ENCODE assay signal across 10 cellular contexts in genomic region chr9:137262173-137262908, GRCh38. TPM values are rescaled to one million over a fixed set of nuclear protein-coding genes. Genes with fewer than 3 reads are reported as not detected.
DNase-seq lines count a peak whose midpoint lies in the region; ATAC-seq, FAIRE-seq and TF ChIP-seq lines count a peak whose summit lies in the region.
"Not testable (repeated sequence)": the region's sequence is repeated elsewhere in the genome, so short reads cannot be mapped to it uniquely, and the experiment has no call there.
"Had no signal": no experiment of that assay in that cellular context is flagged by ENCODE, and none has a peak within 500 bp of the region (broad histone marks: within the 10 kb centered on the region; RNA-seq: fewer than 3 reads in every experiment).

No MANE protein-coding gene starts in this region.

- DNase-seq in AG04450 (ENCODE audit: low read depth, low spot score); chondrocyte (ENCODE audit: low spot score): not testable (repeated sequence)
- DNase-seq in NCI-H2171 treated with DMSO at 0.1 percent for 48 hours (lab: John Stamatoyannopoulos, UW): peak; percentile 37
- DNase-seq in foreskin fibroblast: peak; percentile 28 to 64

- POLR2A ChIA-PET in AG04450 (lab: Yijun Ruan, JAX): interaction anchor here (2.4 kb wide), 1 partner anchor 22 kb away, joined by 14 read pairs; the partner anchor contains the start of gene TUBB4B

- TF ChIP-seq CTCF in AG04450 (IDR thresholded peaks at IDR 0.05; ENCODE audit: low read depth, low read length) (peak; percentile 42; the same call in 1 of the 2 replicates), GM12872 (IDR thresholded peaks at IDR 0.05; ENCODE audit: insufficient read depth, low read depth, low read length) (peak; percentile 25; the same call in 2 of the 3 replicates), chondrocyte (IDR thresholded peaks at IDR 0.05) (peak; percentile 75), foreskin fibroblast (IDR thresholded peaks at IDR 0.05; ENCODE audit: low read depth, low read length) (peak; percentile 41), liver (IDR thresholded peaks at IDR 0.05; ENCODE audit: low read depth, low read length, missing input control) (peak; percentile 27)

- not testable (repeated sequence) for H3K27ac ChIP-seq in AG04450 (ENCODE audit: low read depth, low read length); liver (ENCODE audit: low read depth in 1 of 2, low read length in 2 of 2)

- peak in 1 of 2 donors; percentile 57 for TF ChIP-seq RAD21 in liver (IDR thresholded peaks at IDR 0.05)

- not testable (repeated sequence) for H3K9ac ChIP-seq in liver (ENCODE audit: low read depth in 1 of 2, low read length in 2 of 2)

- not testable (repeated sequence) for H3K4me3 Mint-ChIP-seq in chondrocyte (ENCODE audit: unreplicated experiment); stimulated activated memory B cell treated with anti-CD40 and anti-IgM and Interleukin-4, amounts not matched to agents 10 μg/mL and 1 μg/mL and 100 μg/mL, for 72 hours

- not testable (repeated sequence) for H3K4me3 ChIP-seq in AG04450 (ENCODE audit: low read depth, low read length); foreskin fibroblast (ENCODE audit: low read depth in 1 of 2, low read length in 2 of 2); liver (ENCODE audit: low read depth in 1 of 3, low read length in 3 of 3)

- FAIRE-seq in TTC549 (lab: Jason Lieb, UNC): peak; percentile 78

- H3K9me3 ChIP-seq in AG04450 (ENCODE audit: control insufficient read depth, insufficient read depth, low read length); liver (ENCODE audit: control insufficient read depth in 4 of 4, low read length in 3 of 4): not testable (repeated sequence)

- not testable (repeated sequence) for H3K36me3 Mint-ChIP-seq in chondrocyte (ENCODE audit: low read depth)
- H3K36me3 Mint-ChIP-seq in stimulated activated memory B cell treated with anti-CD40 and anti-IgM and Interleukin-4, amounts not matched to agents 10 μg/mL and 1 μg/mL and 100 μg/mL, for 72 hours: peaks cover 28% of the 10 kb centered on the region

- H3K9me3 Mint-ChIP-seq in chondrocyte (ENCODE audit: low read depth); stimulated activated memory B cell treated with anti-CD40 and anti-IgM and Interleukin-4, amounts not matched to agents 10 μg/mL and 1 μg/mL and 100 μg/mL, for 72 hours: not testable (repeated sequence)

- H3K4me1 ChIP-seq in liver (ENCODE audit: control insufficient read depth in 4 of 4, insufficient read depth in 4 of 4, low read length in 3 of 4): peaks cover 2 to 11% (median 6%) of the 10 kb centered on the region in 4 donors

- H3K27me3 ChIP-seq in AG04450 (ENCODE audit: control insufficient read depth, insufficient read depth, low read length); liver (ENCODE audit: control insufficient read depth in 4 of 4, insufficient read depth in 4 of 4, low read length in 3 of 4): not testable (repeated sequence)

- ATAC-seq in stimulated activated memory B cell treated with anti-CD40 and anti-IgM and Interleukin-4, amounts not matched to agents 10 μg/mL and 1 μg/mL and 100 μg/mL, for 72 hours: not testable (repeated sequence)

- WGBS in liver: 43% methylated on average over 15 of the region's 15 CpGs

- H3K27me3 Mint-ChIP-seq in chondrocyte (ENCODE audit: low read depth); stimulated activated memory B cell treated with anti-CD40 and anti-IgM and Interleukin-4, amounts not matched to agents 10 μg/mL and 1 μg/mL and 100 μg/mL, for 72 hours: not testable (repeated sequence)

- CTCF ChIA-PET in AG04450 (lab: Charles Lee): interaction anchor here (1.0 kb wide), 1 partner anchor 26 kb away, joined by 3 read pairs; no protein-coding TSS in a partner anchor

- peak overlapping the region; percentile 69 for H3K27ac Mint-ChIP-seq in chondrocyte (ENCODE audit: unreplicated experiment)
- peak overlapping the region; percentile 46 for H3K27ac Mint-ChIP-seq in stimulated activated memory B cell treated with anti-CD40 and anti-IgM and Interleukin-4, amounts not matched to agents 10 μg/mL and 1 μg/mL and 100 μg/mL, for 72 hours

- H3K4me1 Mint-ChIP-seq in chondrocyte (ENCODE audit: low read depth); stimulated activated memory B cell treated with anti-CD40 and anti-IgM and Interleukin-4, amounts not matched to agents 10 μg/mL and 1 μg/mL and 100 μg/mL, for 72 hours: not testable (repeated sequence)

- peaks cover 9 to 16% (median 12%) of the 10 kb centered on the region in 4 donors for H3K36me3 ChIP-seq in liver (ENCODE audit: control insufficient read depth in 4 of 4, insufficient read depth in 3 of 4, low read depth in 1 of 4, low read length in 3 of 4)

RNA-seq across cellular contexts. Expression of gene NELFB, which starts 7.2 kb away (rescaled TPM):
- polyA plus RNA-seq in AG04450 (2011; rRNA removed) (27.1 and 38.7 TPM in 2 replicates), liver (10 to 100 TPM in 1 of 2 donors, 1 to 10 TPM in 1; 4.7 to 24.6 TPM)
- polyA minus RNA-seq in AG04450 (2011; rRNA and poly(A)+ RNA removed): 21.9 and 23.5 TPM in 2 replicates
- total RNA-seq in chondrocyte (48.0 to 55.1 TPM (median 52.4 TPM) in 3 replicates), liver (10 to 100 TPM; 16.5 to 19.7 TPM)

RNA-seq across cellular contexts. Expression of gene STPG3, which starts 11.3 kb away (rescaled TPM):
- not detected in 2 replicates for polyA plus RNA-seq in AG04450 (2011; rRNA removed)
- polyA minus RNA-seq in AG04450 (2011; rRNA and poly(A)+ RNA removed): not detected in 2 replicates
- total RNA-seq in chondrocyte: not detected in 3 replicates
- total RNA-seq in liver: not detected
- polyA plus RNA-seq in liver: not detected
- total RNA-seq: frontal cortex, temporal lobe had no signal

RNA-seq across cellular contexts. Expression of gene TOR4A, which starts 15.2 kb away (rescaled TPM):
- 14.1 and 18.7 TPM in 2 replicates for polyA plus RNA-seq in AG04450 (2011; rRNA removed)
- polyA minus RNA-seq in AG04450 (2011; rRNA and poly(A)+ RNA removed): 10.9 and 14.8 TPM in 2 replicates
- total RNA-seq in chondrocyte: 0.85 to 3.5 TPM (median 3.4 TPM) in 3 replicates
- 1 to 10 TPM; 5.0 to 5.1 TPM for total RNA-seq in liver
- polyA plus RNA-seq in liver: 1 to 10 TPM in 1 of 2 donors, under 1 TPM in 1; 0.35 to 3.6 TPM

RNA-seq across cellular contexts. Expression of gene TUBB4B, which starts 21.3 kb away (rescaled TPM):
- polyA plus RNA-seq in AG04450 (2011; rRNA removed) (223 and 262 TPM in 2 replicates), liver (100 to 1,000 TPM; 173 to 199 TPM)
- polyA minus RNA-seq in AG04450 (2011; rRNA and poly(A)+ RNA removed): 180 and 232 TPM in 2 replicates
- total RNA-seq in chondrocyte (117 to 155 TPM (median 121 TPM) in 3 replicates), liver (100 to 1,000 TPM; 179 to 191 TPM)

RNA-seq across cellular contexts. Expression of gene SLC34A3, which starts 31.6 kb away (rescaled TPM):
- not detected in 2 replicates for polyA plus RNA-seq in AG04450 (2011; rRNA removed)
- not detected in 2 replicates for polyA minus RNA-seq in AG04450 (2011; rRNA and poly(A)+ RNA removed)
- total RNA-seq in chondrocyte: not detected in 3 replicates
- not detected for total RNA-seq in liver
- polyA plus RNA-seq in liver: not detected
- total RNA-seq: frontal cortex, temporal lobe had no signal

Comparison
In these comparisons a context has a peak if more than half of its experiments do, and no peak if none do; other contexts are left out.
1. CTCF ChIP-seq: peak in every context shown above with its lines; median percentile 75 in chondrocyte; 42 in AG04450; 41 in foreskin fibroblast; 27 in liver; 25 in GM12872.